9 cellular contexts compared by ENCODE assay signal in genomic region chr13:21034602-21035190, GRCh38. TPM values are rescaled to one million over a fixed set of nuclear protein-coding genes. Genes with fewer than 3 reads are reported as not detected.
DNase-seq lines count a peak whose midpoint lies in the region; ATAC-seq and TF ChIP-seq lines count a peak whose summit lies in the region.
"Had no signal": no experiment of that assay in that cellular context is flagged by ENCODE, and none has a peak within 500 bp of the region (broad histone marks: within the 10 kb centered on the region; RNA-seq: fewer than 3 reads in every experiment).

No MANE protein-coding gene starts in this region.

- H3K27me3 Mint-ChIP-seq in activated naive CD8-positive, alpha-beta T cell treated with anti-CD3 and anti-CD28 coated beads for 36 hours = no peaks in the 10 kb centered on the region

- H3K36me3 ChIP-seq in GM23248 (ENCODE audit: low read depth) (peaks cover 7% of the 10 kb centered on the region), suprapubic skin (no peaks in the 10 kb centered on the region), mucosa of descending colon (ENCODE audit: low read depth) (no peaks in the 10 kb centered on the region)

- 43 to 50% methylated on average over 8 of the region's 8 CpGs for WGBS in GM23248 (ENCODE audit: low coverage in 1 of 2, low lambda C conversion rate in 2 of 2, missing lambda C conversion rate in 2 of 2), 2 experiments
- 55% methylated on average over 8 of the region's 8 CpGs for WGBS in suprapubic skin

- H3K27ac Mint-ChIP-seq in activated naive CD8-positive, alpha-beta T cell treated with anti-CD3 and anti-CD28 coated beads for 36 hours = no peak overlapping the region

- no peaks in the 10 kb centered on the region for H3K9me3 ChIP-seq in GM23248 (ENCODE audit: low read depth)
- no peaks in the 10 kb centered on the region for H3K9me3 ChIP-seq in suprapubic skin
- H3K9me3 ChIP-seq in mucosa of descending colon = no peaks in the 10 kb centered on the region

- TF ChIP-seq POLR2A in suprapubic skin (IDR thresholded peaks at IDR 0.05) = no peak

- H4K20me1 ChIP-seq in GM23248 (ENCODE audit: insufficient read depth) = peaks cover 35% of the 10 kb centered on the region

- no peaks in the 10 kb centered on the region for H3K9me3 Mint-ChIP-seq in activated naive CD8-positive, alpha-beta T cell treated with anti-CD3 and anti-CD28 coated beads for 36 hours

- H3K27ac ChIP-seq in GM23248 (peak overlapping the region; percentile 66), suprapubic skin (peak overlapping the region; percentile 84), foreskin keratinocyte (no peak overlapping the region)
- H3K27ac ChIP-seq: hepatocyte had no signal

- ATAC-seq in mucosa of descending colon (no peak), GM18520 (IDR thresholded peaks at IDR 0.05; ENCODE audit: unreplicated experiment) (no peak), foreskin keratinocyte (no peak)

- no peaks in the 10 kb centered on the region for H3K9me2 ChIP-seq in GM23248 (ENCODE audit: insufficient read depth)

- no peak for TF ChIP-seq EP300 in suprapubic skin (IDR thresholded peaks at IDR 0.05)

- H3F3A ChIP-seq in GM23248 (ENCODE audit: insufficient read depth) = peaks cover 59% of the 10 kb centered on the region

- no peak overlapping the region for H3K4me2 ChIP-seq in GM23248 (ENCODE audit: unreplicated experiment)
- H3K4me2 ChIP-seq: hepatocyte had no signal

- H3K9ac ChIP-seq in GM23248 = peak overlapping the region; percentile 50; the same call in 1 of the 2 replicates

- TF ChIP-seq CTCF in astrocyte of the cerebellum (IDR thresholded peaks at IDR 0.05; ENCODE audit: low read depth, low read length, missing control alignments) (peak; percentile 54), suprapubic skin (IDR thresholded peaks at IDR 0.05) (no peak), mucosa of descending colon (IDR thresholded peaks at IDR 0.05) (no peak), foreskin keratinocyte (conservative IDR thresholded peaks at IDR 0.05) (no peak)

- no peak overlapping the region for H3K4me3 Mint-ChIP-seq in activated naive CD8-positive, alpha-beta T cell treated with anti-CD3 and anti-CD28 coated beads for 36 hours

- intact Hi-C loops in mucosa of descending colon (cut with DNase I, micrococcal nuclease) = no loop called here

- in situ Hi-C loops in GM23248 (cut with MboI) (no loop called here), astrocyte of the cerebellum (cut with HindIII; ENCODE audit: low sequenced_read_pairs) (no loop called here)

- H3K4me1 ChIP-seq in GM23248 (ENCODE audit: insufficient read depth) = peaks cover 56% of the 10 kb centered on the region
- peaks cover 36% of the 10 kb centered on the region for H3K4me1 ChIP-seq in suprapubic skin
- peaks cover 8% of the 10 kb centered on the region for H3K4me1 ChIP-seq in mucosa of descending colon (ENCODE audit: low read depth)
- peaks cover 5% of the 10 kb centered on the region for H3K4me1 ChIP-seq in foreskin keratinocyte

- H2AFZ ChIP-seq in GM23248 = no peak overlapping the region
- H2AFZ ChIP-seq: hepatocyte had no signal

- H3K4me3 ChIP-seq in GM23248 (no peak overlapping the region), astrocyte of the cerebellum (ENCODE audit: low read depth, low read length) (no peak overlapping the region), suprapubic skin (no peak overlapping the region), mucosa of descending colon (no peak overlapping the region)
- H3K4me3 ChIP-seq: hepatocyte had no signal

- H3K27me3 ChIP-seq in GM23248 (replicated peaks; ENCODE audit: insufficient read depth) = no peaks in the 10 kb centered on the region
- H3K27me3 ChIP-seq in suprapubic skin = no peaks in the 10 kb centered on the region
- H3K27me3 ChIP-seq in foreskin keratinocyte = no peaks in the 10 kb centered on the region
- H3K27me3 ChIP-seq: hepatocyte had no signal

- peaks cover 9% of the 10 kb centered on the region for H3K4me1 Mint-ChIP-seq in activated naive CD8-positive, alpha-beta T cell treated with anti-CD3 and anti-CD28 coated beads for 36 hours

- H3K36me3 Mint-ChIP-seq in activated naive CD8-positive, alpha-beta T cell treated with anti-CD3 and anti-CD28 coated beads for 36 hours = peaks cover 1% of the 10 kb centered on the region

- peaks cover 100% of the 10 kb centered on the region for H3K79me2 ChIP-seq in GM23248 (ENCODE audit: insufficient read depth)

- DNase-seq in GM23248 = peak; percentile 34
- DNase-seq in astrocyte of the cerebellum (ENCODE audit: low read depth) = no peak
- peak; percentile 63 for DNase-seq in islet precursor cell
- DNase-seq in suprapubic skin (ENCODE audit: low spot score in 2 of 2) = no peak
- no peak for DNase-seq in mucosa of descending colon
- no peak for DNase-seq in foreskin keratinocyte
- no peak for DNase-seq in activated naive CD8-positive, alpha-beta T cell treated with anti-CD3 and anti-CD28 coated beads for 36 hours

RNA-seq across cellular contexts. Expression of gene LATS2, which starts 26.7 kb away (rescaled TPM):
- total RNA-seq in GM23248 (2014; rRNA removed; shearing (Covaris generic)) = 23.0 and 28.5 TPM in 2 replicates
- 10.6 and 11.8 TPM in 2 replicates for polyA plus RNA-seq in GM23248 (2016; fragmentation: Nextera tagmentation; extraction: Ambion mirVana)
- total RNA-seq in suprapubic skin = 10 to 100 TPM; 11.5 to 21.6 (median 16.3) TPM
- total RNA-seq in mucosa of descending colon = 10 to 100 TPM in 2 of 3 donors, 1 to 10 TPM in 1; 9.1 to 25.9 (median 10.3) TPM
- total RNA-seq in foreskin keratinocyte = 12.0 and 12.6 TPM in 2 replicates
- 3.1 and 3.3 TPM in 2 replicates for polyA plus RNA-seq in foreskin keratinocyte
- total RNA-seq in activated naive CD8-positive, alpha-beta T cell treated with anti-CD3 and anti-CD28 coated beads for 36 hours = 1 to 10 TPM in 1 of 2 experiments, under 1 TPM in 1; 0.99 to 1.0 TPM

Comparison
In these comparisons a context has a peak if more than half of its experiments do, and no peak if none do; other contexts are left out.
1. DNase-seq: peak in GM23248 (single experiment) and islet precursor cell (single experiment); none in astrocyte of the cerebellum (single experiment), suprapubic skin (0 of 2), mucosa of descending colon (0 of 3), foreskin keratinocyte (0 of 2) and activated naive CD8-positive, alpha-beta T cell treated with anti-CD3 and anti-CD28 coated beads for 36 hours (single experiment).